12 cellular contexts compared by ENCODE assay signal in genomic region chr10:112203328-112204076, GRCh38.
DNase-seq lines count a peak whose midpoint lies in the region; ATAC-seq lines count a peak whose summit lies in the region.
"Had no signal": no experiment of that assay in that cellular context is flagged by ENCODE, and none has a peak within 500 bp of the region (broad histone marks: within the 10 kb centered on the region; RNA-seq: fewer than 3 reads in every experiment).

No MANE protein-coding gene starts in this region.

- peak; percentile 30 for DNase-seq in amniotic epithelial cell (ENCODE audit: low read depth)
- no peak for DNase-seq in SIG-M5 treated with dmso at 0.1 percent for 504 hours (lab: John Stamatoyannopoulos, UW; ENCODE audit: unreplicated experiment)
- no peak for DNase-seq in activated T-cell treated with anti-CD3 and anti-CD28 coated beads, Interleukin-2, amount 50 U/mL, for 1 hour
- no peak for DNase-seq in stimulated activated naive CD4-positive, alpha-beta T cell treated with Interleukin-2 at 50 U/mL for 16 hours (lab: John Stamatoyannopoulos, UW)
- DNase-seq in NCI-H748 treated with DMSO at 0.1 percent for 48 hours (lab: John Stamatoyannopoulos, UW) = no peak
- DNase-seq: activated CD8-positive, alpha-beta memory T cell treated with anti-CD3 and anti-CD28 coated beads for 24 hours; heart left ventricle; SHP77 treated with DMSO at 0.1 percent for 48 hours; tibial artery had no signal

- ATAC-seq in GM18517 (IDR thresholded peaks at IDR 0.05; ENCODE audit: unreplicated experiment) (peak; percentile 74), GM21528 (IDR thresholded peaks at IDR 0.05; ENCODE audit: low FRiP score, unreplicated experiment) (peak; percentile 79), HG03135 (IDR thresholded peaks at IDR 0.05; ENCODE audit: unreplicated experiment) (peak; percentile 58)
- ATAC-seq: heart left ventricle had no signal
